Comparison of ENCODE assay signal across 26 cellular contexts in genomic region chr1:204186597-204186996, GRCh38. TPM values are rescaled to one million over a fixed set of nuclear protein-coding genes. Genes with fewer than 3 reads are reported as not detected.
A peak's percentile ranks its signal among the peaks of the same experiment; 100 is the strongest.
DNase-seq lines count a peak whose midpoint lies in the region; ATAC-seq, FAIRE-seq and TF ChIP-seq lines count a peak whose summit lies in the region.
"Had no signal": no experiment of that assay in that cellular context is flagged by ENCODE, and none has a peak within 500 bp of the region (broad histone marks: within the 10 kb centered on the region; RNA-seq: fewer than 3 reads in every experiment).

No MANE protein-coding gene starts in this region.

- no peak overlapping the region for H3K9ac ChIP-seq in BLaER1 treated with 17β-estradiol and CSF1 and Interleukin-3, amounts not matched to agents 10 nM and 100 nM
- H3K9ac ChIP-seq in IMR-90 (ENCODE audit: low read depth, low read length) (no peak overlapping the region), K562 (ENCODE audit: insufficient read depth in 1 of 2, low read depth in 2 of 2, low read length in 2 of 2) (no peak overlapping the region), trophoblast cell (ENCODE audit: low read length) (no peak overlapping the region)
- H3K9ac ChIP-seq: BLaER1 had no signal

- 74% methylated on average over 6 of the region's 10 CpGs; no CpG with 5 or more reads in 1 of the 2 experiments for WGBS in IMR-90 (ENCODE audit: extremely low coverage in 2 of 2, insufficient read length in 1 of 2), 2 experiments
- WGBS in K562 (ENCODE audit: insufficient coverage, low coverage, missing lambda C conversion rate), result 0% methylated on average over 10 of the region's 10 CpGs
- no CpG with 5 or more reads among the region's 10 CpGs for WGBS in trophoblast cell (ENCODE audit: extremely low coverage, insufficient coverage, insufficient read length)

- H4K12ac ChIP-seq in trophoblast cell (ENCODE audit: low read depth, low read length), result no peak overlapping the region

- no peak for ATAC-seq in IMR-90 (ENCODE audit: low read depth)
- no peak for ATAC-seq in K562
- ATAC-seq in left colon, result no peak
- ATAC-seq in left cardiac atrium, result no peak
- no peak for ATAC-seq in sciatic nerve
- ATAC-seq: CD8-positive, alpha-beta T cell had no signal

- no peak overlapping the region for H3K23ac ChIP-seq in IMR-90 (ENCODE audit: low read depth, low read length)
- no peak overlapping the region for H3K23ac ChIP-seq in trophoblast cell (ENCODE audit: low read length)

- H2AFZ ChIP-seq in IMR-90 (replicated peaks; ENCODE audit: low read length, poor library complexity), result peak overlapping the region; percentile 26
- H2AFZ ChIP-seq in K562 (ENCODE audit: low read depth, low read length), result no peak overlapping the region
- no peak overlapping the region for H2AFZ ChIP-seq in trophoblast cell (ENCODE audit: insufficient read depth, low read length, poor library complexity)

- H3K36me3 ChIP-seq in BLaER1 treated with 17β-estradiol and CSF1 and Interleukin-3, amounts not matched to agents 10 nM and 100 nM, result no peaks in the 10 kb centered on the region
- no peaks in the 10 kb centered on the region for H3K36me3 ChIP-seq in IMR-90 (ENCODE audit: control insufficient read depth, insufficient read depth, low read length)
- no peaks in the 10 kb centered on the region for H3K36me3 ChIP-seq in K562 (ENCODE audit: control insufficient read depth, insufficient read depth, low read length)
- no peaks in the 10 kb centered on the region for H3K36me3 ChIP-seq in trophoblast cell (ENCODE audit: control insufficient read depth in 1 of 2, insufficient read depth in 2 of 2, low read length in 2 of 2)
- H3K36me3 ChIP-seq: BE2C, BLaER1 had no signal

- DNase-seq in IMR-90, result no peak
- DNase-seq in K562 (ENCODE audit: extremely low read depth in 1 of 4, low spot score in 3 of 4), result no peak
- no peak for DNase-seq in trophoblast cell
- no peak for DNase-seq in left colon
- no peak for DNase-seq in left cardiac atrium
- no peak for DNase-seq in sciatic nerve (ENCODE audit: low spot score)
- DNase-seq in HUDEP-2 (lab: John Stamatoyannopoulos, UW; ENCODE audit: unreplicated experiment in 76 of 76), result no peak
- DNase-seq: 8988T; ACHN; BE2C; Caco-2; Calu3; CD4-positive, alpha-beta T cell; CD8-positive, alpha-beta T cell; DMS79 treated with DMSO at 0.1 percent for 48 hours; GF-D8 had no signal

- H3K4ac ChIP-seq in IMR-90 (ENCODE audit: low read depth, low read length) (no peak overlapping the region), trophoblast cell (ENCODE audit: low read depth, low read length) (no peak overlapping the region)

- H3K9me1 ChIP-seq in IMR-90 (ENCODE audit: insufficient read depth, low read length) (no peaks in the 10 kb centered on the region), K562 (ENCODE audit: control insufficient read depth, insufficient read depth, low read length) (no peaks in the 10 kb centered on the region)

- BruUV-seq in IMR-90 (replicated peaks; lab: Mats Ljungman, UMichigan) (no TSS peak), K562 (replicated peaks; lab: Mats Ljungman, UMichigan) (no TSS peak)

- intact Hi-C loops in IMR-90 (cut with micrococcal nuclease), result no loop called here
- intact Hi-C loops in K562 (cut with micrococcal nuclease), result no loop called here
- intact Hi-C loops in left colon (cut with DNase I, micrococcal nuclease), result no loop called here
- intact Hi-C loops in left cardiac atrium (cut with DNase I), result no loop called here
- intact Hi-C loops in sciatic nerve (cut with DNase I), result no loop called here

- H3K79me1 ChIP-seq in IMR-90 (ENCODE audit: low read depth in 1 of 2, low read length in 2 of 2), result no peaks in the 10 kb centered on the region
- H3K79me1 ChIP-seq in trophoblast cell (ENCODE audit: low read length), result no peaks in the 10 kb centered on the region

- no peak overlapping the region for H3K27ac ChIP-seq in BLaER1 treated with 17β-estradiol and CSF1 and Interleukin-3, amounts not matched to agents 10 nM and 100 nM
- H3K27ac ChIP-seq in IMR-90 (ENCODE audit: insufficient read depth, low read length) (no peak overlapping the region), K562 (ENCODE audit: extremely low read depth, low read depth, low read length) (no peak overlapping the region), trophoblast cell (ENCODE audit: low read depth, low read length) (no peak overlapping the region)
- H3K27ac ChIP-seq: BLaER1, C4-2B had no signal

- H4K5ac ChIP-seq in IMR-90 (ENCODE audit: low read depth, low read length), result no peak overlapping the region

- H2AK9ac ChIP-seq in IMR-90 (replicated peaks; ENCODE audit: low read depth, low read length, poor library complexity), result no peak overlapping the region

- no peaks in the 10 kb centered on the region for H3K9me3 ChIP-seq in BLaER1 treated with 17β-estradiol and CSF1 and Interleukin-3, amounts not matched to agents 10 nM and 100 nM (replicated peaks in 1 of 11)
- no peaks in the 10 kb centered on the region for H3K9me3 ChIP-seq in IMR-90 (ENCODE audit: control insufficient read depth, insufficient read depth, low read length)
- no peaks in the 10 kb centered on the region for H3K9me3 ChIP-seq in K562 (replicated peaks; ENCODE audit: control insufficient read depth, insufficient read depth, low read depth, low read length)
- H3K9me3 ChIP-seq in trophoblast cell (ENCODE audit: insufficient read depth, low read depth, low read length), result no peaks in the 10 kb centered on the region
- H3K9me3 ChIP-seq: BE2C, BLaER1, Caco-2 had no signal

- in situ Hi-C loops in IMR-90 (cut with MboI; ENCODE audit: low sequenced_read_pairs) (no loop called here), K562 (cut with MboI) (no loop called here)

- H4K91ac ChIP-seq in IMR-90 (ENCODE audit: insufficient read depth, low read depth, low read length), result no peak overlapping the region; the same call in 1 of the 2 replicates
- no peak overlapping the region for H4K91ac ChIP-seq in trophoblast cell (ENCODE audit: low read depth, low read length)

- H2BK120ac ChIP-seq in IMR-90 (ENCODE audit: low read depth, low read length) (no peak overlapping the region), trophoblast cell (ENCODE audit: insufficient read depth, low read length, poor library complexity) (no peak overlapping the region)

- peaks cover 38 to 69% (median 47%) of the 10 kb centered on the region in 10 experiments for H3K4me1 ChIP-seq in BLaER1 treated with 17β-estradiol and CSF1 and Interleukin-3, amounts not matched to agents 10 nM and 100 nM
- H3K4me1 ChIP-seq in IMR-90 (ENCODE audit: control insufficient read depth, insufficient read depth, low read length), result peaks cover 9% of the 10 kb centered on the region
- H3K4me1 ChIP-seq in K562 (replicated peaks in 1 of 2; ENCODE audit: control insufficient read depth in 2 of 2, insufficient read depth in 2 of 2, low read length in 2 of 2), result peaks cover 4 to 5% of the 10 kb centered on the region in 2 experiments; a peak in 3 of 5 replicates
- no peaks in the 10 kb centered on the region for H3K4me1 ChIP-seq in trophoblast cell (ENCODE audit: control insufficient read depth in 1 of 2, insufficient read depth in 2 of 2, low read length in 2 of 2)
- H3K4me1 ChIP-seq: BE2C had no signal

- H2BK5ac ChIP-seq in IMR-90 (ENCODE audit: low read depth, low read length, poor library complexity, severe bottlenecking), result no peak overlapping the region
- no peak overlapping the region for H2BK5ac ChIP-seq in trophoblast cell (ENCODE audit: low read depth, low read length, poor library complexity)

- H4K20me1 ChIP-seq in BLaER1 treated with 17β-estradiol and CSF1 and Interleukin-3, amounts not matched to agents 10 nM and 100 nM, result no peaks in the 10 kb centered on the region
- no peaks in the 10 kb centered on the region for H4K20me1 ChIP-seq in IMR-90 (ENCODE audit: insufficient read depth, low read length)
- 0 out of 2 replicates have a peak, but pooled peaks cover 4% of the 10 kb centered on the region for H4K20me1 ChIP-seq in K562 (replicated peaks; ENCODE audit: control insufficient read depth, insufficient read depth, low read length)
- H4K20me1 ChIP-seq: BLaER1 had no signal

- no peak for TF ChIP-seq CTCF in IMR-90 (conservative IDR thresholded peaks at IDR 0.05; ENCODE audit: low read depth, low read length)
- no peak for TF ChIP-seq CTCF in K562 (IDR thresholded peaks at IDR 0.05 in 2 of 3, conservative IDR thresholded peaks at IDR 0.05 in 1 of 3; ENCODE audit: insufficient read depth in 2 of 3, low read depth in 1 of 3, low read length in 3 of 3)

- TF ChIP-seq EP300 in K562 (IDR thresholded peaks at IDR 0.05; ENCODE audit: low read length), result no peak

- H2BK15ac ChIP-seq in IMR-90 (ENCODE audit: low read depth, low read length), result no peak overlapping the region

- H3K14ac ChIP-seq in IMR-90 (replicated peaks; ENCODE audit: low read depth, low read length), result peak overlapping the region; percentile 37; the same call in 1 of the 2 replicates
- no peak overlapping the region for H3K14ac ChIP-seq in trophoblast cell (ENCODE audit: low read length)

- CTCF ChIA-PET in IMR-90 (lab: Yijun Ruan, JAX), result interaction anchor here (0.9 kb wide), 1 partner anchor 21 kb away, joined by 3 read pairs; no protein-coding TSS in a partner anchor
- CTCF ChIA-PET in K562 (lab: Yijun Ruan, JAX; ENCODE audit: low intra/inter-chr PET ratio), result no interaction called here

- H2BK20ac ChIP-seq in IMR-90 (ENCODE audit: low read depth, low read length), result no peak overlapping the region

- peak overlapping the region in 6 of 11 experiments; percentile 2 to 91 (median 46); a peak in 7 of 22 replicates for H3K4me2 ChIP-seq in BLaER1 treated with 17β-estradiol and CSF1 and Interleukin-3, amounts not matched to agents 10 nM and 100 nM
- H3K4me2 ChIP-seq in IMR-90 (ENCODE audit: low read depth, low read length) (no peak overlapping the region), K562 (ENCODE audit: insufficient read depth, low read length) (no peak overlapping the region), trophoblast cell (ENCODE audit: low read length) (no peak overlapping the region)
- H3K4me2 ChIP-seq: BLaER1 had no signal

- H4K8ac ChIP-seq in IMR-90 (ENCODE audit: low read depth in 2 of 2, low read length in 2 of 2), result no peak overlapping the region
- H4K8ac ChIP-seq in trophoblast cell (ENCODE audit: low read depth, low read length), result no peak overlapping the region

- H3K4me3 ChIP-seq in BLaER1 treated with 17β-estradiol and CSF1 and Interleukin-3, amounts not matched to agents 10 nM and 100 nM, result no peak overlapping the region
- H3K4me3 ChIP-seq in IMR-90 (ENCODE audit: insufficient read depth, low read depth, low read length), result no peak overlapping the region
- H3K4me3 ChIP-seq in K562, result no peak overlapping the region
- H3K4me3 ChIP-seq in trophoblast cell (ENCODE audit: low read depth, low read length), result peak overlapping the region; percentile 20
- H3K4me3 ChIP-seq: BLaER1 had no signal

- POLR2A ChIA-PET in IMR-90 (lab: Charles Lee; ENCODE audit: unreplicated experiment) (no interaction called here), K562 (lab: Yijun Ruan, JAX) (interaction anchor here (1.2 kb wide), 1 partner anchor 8 kb away, joined by 3 read pairs; no protein-coding TSS in a partner anchor)

- H2BK12ac ChIP-seq in trophoblast cell (ENCODE audit: low read length), result no peak overlapping the region

- H2AK5ac ChIP-seq in IMR-90 (ENCODE audit: low read depth, low read length) (no peak overlapping the region), trophoblast cell (ENCODE audit: low read length) (no peak overlapping the region)

- H3K79me2 ChIP-seq in K562 (ENCODE audit: control insufficient read depth, insufficient read depth, low read length) (no peaks in the 10 kb centered on the region), trophoblast cell (ENCODE audit: control insufficient read depth, insufficient read depth, low read length, poor library complexity) (no peaks in the 10 kb centered on the region)

- H3K18ac ChIP-seq in IMR-90 (ENCODE audit: low read depth, low read length) (no peak overlapping the region), trophoblast cell (ENCODE audit: low read length) (no peak overlapping the region)

- H3K27me3 ChIP-seq in BLaER1 treated with 17β-estradiol and CSF1 and Interleukin-3, amounts not matched to agents 10 nM and 100 nM, result no peaks in the 10 kb centered on the region
- H3K27me3 ChIP-seq in IMR-90 (ENCODE audit: control insufficient read depth, insufficient read depth, low read length), result peaks cover 3% of the 10 kb centered on the region; the same call in 1 of the 2 replicates
- peaks cover 37 to 54% of the 10 kb centered on the region in 2 experiments for H3K27me3 ChIP-seq in K562 (ENCODE audit: control insufficient read depth in 2 of 2, insufficient read depth in 2 of 2, low read length in 2 of 2)
- peaks cover 5% of the 10 kb centered on the region for H3K27me3 ChIP-seq in trophoblast cell (ENCODE audit: insufficient read depth, low read length)
- H3K27me3 ChIP-seq: BLaER1 had no signal

- dilution Hi-C loops in IMR-90 (cut with HindIII; ENCODE audit: low sequenced_read_pairs, unreplicated experiment), result no loop called here

- no peak overlapping the region for H3K56ac ChIP-seq in IMR-90 (ENCODE audit: extremely low read depth, insufficient read depth, low read length)

- TF ChIP-seq RAD21 in IMR-90 (IDR thresholded peaks at IDR 0.05; ENCODE audit: low read length), result no peak
- no peak for TF ChIP-seq RAD21 in K562 (CRISPR knock-in tag; conservative IDR thresholded peaks at IDR 0.05 in 1 of 2, IDR thresholded peaks at IDR 0.05 in 1 of 2)

- no peak for TF ChIP-seq POLR2A in IMR-90 (IDR thresholded peaks at IDR 0.05; ENCODE audit: low read depth, low read length)
- no peak for TF ChIP-seq POLR2A in K562 (conservative IDR thresholded peaks at IDR 0.05)

- FAIRE-seq in K562 (lab: Jason Lieb, UNC), result no peak
- FAIRE-seq: A204.1, D721Med, G401.6, GM12891, GM19239 had no signal

RNA-seq across cellular contexts. Expression of gene KISS1, which starts 9.7 kb away (rescaled TPM):
- total RNA-seq in IMR-90 (2012; rRNA removed) (7.2 and 11.7 TPM in 2 replicates), K562 (2014; rRNA removed) (not detected in 2 replicates), K562 (2014; rRNA removed; fragmentation: Illumina TruSeq; extraction: Trizol) (not detected in 2 replicates), K562 (2015; rRNA removed; fragmentation: Illumina TruSeq; extraction: Trizol) (not detected in 2 replicates), K562 (2021) (not detected in 2 replicates), left colon (under 1 TPM in 1 of 2 donors, not detected in 1; 0.49 TPM), left cardiac atrium (not detected), sciatic nerve (not detected)
- polyA plus RNA-seq in IMR-90 (2012; rRNA removed) (27.3 and 34.7 TPM in 2 replicates), K562 (2011; rRNA removed) (0.31 TPM in 1 of 2 replicates, not detected in the other), K562 (2014; fragmentation: Illumina TruSeq; extraction: Trizol) (not detected in 2 replicates), K562 (2014; fragmentation: Nextera tagmentation; extraction: Ambion mirVana) (not detected), K562 (2014; rRNA removed) (not detected in 2 replicates)
- polyA plus RNA-seq in IMR-90 (2012; cell fraction: cytosol; rRNA removed), result 26.9 and 33.4 TPM in 2 replicates
- polyA plus RNA-seq in IMR-90 (2012; cell fraction: nucleus; rRNA removed; ENCODE audit: low replicate concordance), result 6.2 and 14.8 TPM in 2 replicates
- total RNA-seq in K562 (2011; cell fraction: chromatin; rRNA removed; ENCODE audit: low replicate concordance), result not detected in 2 replicates
- not detected in 2 replicates for total RNA-seq in K562 (2011; cell fraction: nucleolus; rRNA removed)
- total RNA-seq in K562 (2011; cell fraction: nucleoplasm; rRNA removed), result not detected in 2 replicates
- polyA plus RNA-seq in K562 (2011; cell fraction: cytosol; rRNA removed), result 0.58 TPM in 1 of 2 replicates, not detected in the other
- not detected in 2 replicates for polyA plus RNA-seq in K562 (2011; cell fraction: nucleus; rRNA removed)
- polyA plus RNA-seq in K562 (2012), result not detected in 2 replicates
- not detected in 2 replicates for polyA minus RNA-seq in K562 (2011; rRNA and poly(A)+ RNA removed)
- not detected in 2 replicates for polyA minus RNA-seq in K562 (2011; cell fraction: cytosol; rRNA and poly(A)+ RNA removed)
- not detected in 2 replicates for polyA minus RNA-seq in K562 (2011; cell fraction: nucleus; rRNA and poly(A)+ RNA removed)
- polyA plus RNA-seq in trophoblast cell (2013), result 0.08 TPM in 1 of 2 replicates, not detected in the other
- total RNA-seq: A673; Calu3; CD4-positive, alpha-beta T cell; CD8-positive, alpha-beta T cell had no signal

RNA-seq across cellular contexts. Expression of gene REN, which starts 20.5 kb away (rescaled TPM):
- total RNA-seq in IMR-90 (2012; rRNA removed) (0.28 and 0.54 TPM in 2 replicates), K562 (2014; rRNA removed) (2.7 and 3.6 TPM in 2 replicates), K562 (2014; rRNA removed; fragmentation: Illumina TruSeq; extraction: Trizol) (1.3 and 1.7 TPM in 2 replicates), K562 (2015; rRNA removed; fragmentation: Illumina TruSeq; extraction: Trizol) (8.6 and 9.9 TPM in 2 replicates), K562 (2021) (1.7 and 1.9 TPM in 2 replicates), left colon (under 1 TPM; 0.18 to 0.59 TPM), left cardiac atrium (not detected), sciatic nerve (not detected)
- polyA plus RNA-seq in IMR-90 (2012; rRNA removed) (1.1 and 1.2 TPM in 2 replicates), K562 (2011; rRNA removed) (0.73 and 5.8 TPM in 2 replicates), K562 (2014; fragmentation: Illumina TruSeq; extraction: Trizol) (2.9 and 3.1 TPM in 2 replicates), K562 (2014; fragmentation: Nextera tagmentation; extraction: Ambion mirVana) (1 to 10 TPM; 3.1 to 3.9 TPM), K562 (2014; rRNA removed) (1.9 and 2.0 TPM in 2 replicates)
- 0.27 and 0.78 TPM in 2 replicates for polyA plus RNA-seq in IMR-90 (2012; cell fraction: cytosol; rRNA removed)
- 0.63 and 0.83 TPM in 2 replicates for polyA plus RNA-seq in IMR-90 (2012; cell fraction: nucleus; rRNA removed; ENCODE audit: low replicate concordance)
- 0.58 and 3.3 TPM in 2 replicates for total RNA-seq in K562 (2011; cell fraction: chromatin; rRNA removed; ENCODE audit: low replicate concordance)
- 1.8 and 3.0 TPM in 2 replicates for total RNA-seq in K562 (2011; cell fraction: nucleolus; rRNA removed)
- 2.1 TPM in 1 of 2 replicates, not detected in the other for total RNA-seq in K562 (2011; cell fraction: nucleoplasm; rRNA removed)
- polyA plus RNA-seq in K562 (2011; cell fraction: cytosol; rRNA removed), result 0.87 and 14.1 TPM in 2 replicates
- 1.0 and 19.2 TPM in 2 replicates for polyA plus RNA-seq in K562 (2011; cell fraction: nucleus; rRNA removed)
- polyA plus RNA-seq in K562 (2012), result 5.2 and 6.4 TPM in 2 replicates
- polyA minus RNA-seq in K562 (2011; rRNA and poly(A)+ RNA removed), result 0.51 and 7.6 TPM in 2 replicates
- 3.8 TPM in 1 of 2 replicates, not detected in the other for polyA minus RNA-seq in K562 (2011; cell fraction: cytosol; rRNA and poly(A)+ RNA removed)
- polyA minus RNA-seq in K562 (2011; cell fraction: nucleus; rRNA and poly(A)+ RNA removed), result 0.44 and 1.3 TPM in 2 replicates
- polyA plus RNA-seq in trophoblast cell (2013), result 0.04 TPM in 1 of 2 replicates, not detected in the other
- total RNA-seq: A673; Caco-2; Calu3; CD4-positive, alpha-beta T cell; CD8-positive, alpha-beta T cell had no signal

RNA-seq across cellular contexts. Expression of gene GOLT1A, which starts 27.2 kb away (rescaled TPM):
- total RNA-seq in IMR-90 (2012; rRNA removed) (not detected in 2 replicates), K562 (2014; rRNA removed) (not detected in 2 replicates), K562 (2014; rRNA removed; fragmentation: Illumina TruSeq; extraction: Trizol) (not detected in 2 replicates), K562 (2015; rRNA removed; fragmentation: Illumina TruSeq; extraction: Trizol) (not detected in 2 replicates), K562 (2021) (not detected in 2 replicates), left colon (1 to 10 TPM; 5.3 to 6.5 TPM), left cardiac atrium (not detected), sciatic nerve (0.40 TPM)
- polyA plus RNA-seq in IMR-90 (2012; rRNA removed) (0.32 TPM in 1 of 2 replicates, not detected in the other), K562 (2011; rRNA removed) (not detected in 2 replicates), K562 (2014; fragmentation: Illumina TruSeq; extraction: Trizol) (not detected in 2 replicates), K562 (2014; fragmentation: Nextera tagmentation; extraction: Ambion mirVana) (not detected), K562 (2014; rRNA removed) (not detected in 2 replicates)
- polyA plus RNA-seq in IMR-90 (2012; cell fraction: cytosol; rRNA removed), result not detected in 2 replicates
- polyA plus RNA-seq in IMR-90 (2012; cell fraction: nucleus; rRNA removed; ENCODE audit: low replicate concordance), result 0.08 TPM in 1 of 2 replicates, not detected in the other
- not detected in 2 replicates for total RNA-seq in K562 (2011; cell fraction: chromatin; rRNA removed; ENCODE audit: low replicate concordance)
- not detected in 2 replicates for total RNA-seq in K562 (2011; cell fraction: nucleolus; rRNA removed)
- total RNA-seq in K562 (2011; cell fraction: nucleoplasm; rRNA removed), result not detected in 2 replicates
- polyA plus RNA-seq in K562 (2011; cell fraction: cytosol; rRNA removed), result not detected in 2 replicates
- not detected in 2 replicates for polyA plus RNA-seq in K562 (2011; cell fraction: nucleus; rRNA removed)
- polyA plus RNA-seq in K562 (2012), result 0.16 TPM in 1 of 2 replicates, not detected in the other
- not detected in 2 replicates for polyA minus RNA-seq in K562 (2011; rRNA and poly(A)+ RNA removed)
- not detected in 2 replicates for polyA minus RNA-seq in K562 (2011; cell fraction: cytosol; rRNA and poly(A)+ RNA removed)
- polyA minus RNA-seq in K562 (2011; cell fraction: nucleus; rRNA and poly(A)+ RNA removed), result not detected in 2 replicates
- 0.74 and 0.76 TPM in 2 replicates for polyA plus RNA-seq in trophoblast cell (2013)
- total RNA-seq: A673; CD8-positive, alpha-beta T cell had no signal
- polyA plus RNA-seq: AG04450 had no signal

RNA-seq across cellular contexts. Expression of gene ETNK2, which starts 34.8 kb away (rescaled TPM):
- total RNA-seq in IMR-90 (2012; rRNA removed) (24.7 and 26.0 TPM in 2 replicates), K562 (2014; rRNA removed) (0.05 TPM in 1 of 2 replicates, not detected in the other), K562 (2014; rRNA removed; fragmentation: Illumina TruSeq; extraction: Trizol) (not detected in 2 replicates), K562 (2015; rRNA removed; fragmentation: Illumina TruSeq; extraction: Trizol) (not detected in 2 replicates), K562 (2021) (0.13 TPM in 2 replicates), left colon (1 to 10 TPM; 1.6 to 1.7 TPM), left cardiac atrium (1 to 10 TPM; 5.3 to 6.2 TPM), sciatic nerve (13.7 TPM)
- polyA plus RNA-seq in IMR-90 (2012; rRNA removed) (17.8 and 18.9 TPM in 2 replicates), K562 (2011; rRNA removed) (0.38 and 0.51 TPM in 2 replicates), K562 (2014; fragmentation: Illumina TruSeq; extraction: Trizol) (0.16 and 0.30 TPM in 2 replicates), K562 (2014; fragmentation: Nextera tagmentation; extraction: Ambion mirVana) (not detected), K562 (2014; rRNA removed) (0.03 TPM in 1 of 2 replicates, not detected in the other)
- polyA plus RNA-seq in IMR-90 (2012; cell fraction: cytosol; rRNA removed), result 12.8 and 21.9 TPM in 2 replicates
- polyA plus RNA-seq in IMR-90 (2012; cell fraction: nucleus; rRNA removed; ENCODE audit: low replicate concordance), result 9.1 and 9.2 TPM in 2 replicates
- not detected in 2 replicates for total RNA-seq in K562 (2011; cell fraction: chromatin; rRNA removed; ENCODE audit: low replicate concordance)
- 0.17 TPM in 1 of 2 replicates, not detected in the other for total RNA-seq in K562 (2011; cell fraction: nucleolus; rRNA removed)
- not detected in 2 replicates for total RNA-seq in K562 (2011; cell fraction: nucleoplasm; rRNA removed)
- polyA plus RNA-seq in K562 (2011; cell fraction: cytosol; rRNA removed), result 0.44 and 0.58 TPM in 2 replicates
- polyA plus RNA-seq in K562 (2011; cell fraction: nucleus; rRNA removed), result 0.41 and 0.48 TPM in 2 replicates
- polyA plus RNA-seq in K562 (2012), result 0.04 and 0.08 TPM in 2 replicates
- 0.21 and 0.28 TPM in 2 replicates for polyA minus RNA-seq in K562 (2011; rRNA and poly(A)+ RNA removed)
- polyA minus RNA-seq in K562 (2011; cell fraction: cytosol; rRNA and poly(A)+ RNA removed), result 0.57 TPM in 1 of 2 replicates, not detected in the other
- 0.13 TPM in 1 of 2 replicates, not detected in the other for polyA minus RNA-seq in K562 (2011; cell fraction: nucleus; rRNA and poly(A)+ RNA removed)
- 7.7 and 8.1 TPM in 2 replicates for polyA plus RNA-seq in trophoblast cell (2013)

Comparison
In these comparisons a context has a peak if more than half of its experiments do, and no peak if none do; other contexts are left out.
1. H3K4me2 ChIP-seq: peak in BLaER1 treated with 17β-estradiol and CSF1 and Interleukin-3, amounts not matched to agents 10 nM and 100 nM (6 of 11); none in IMR-90 (single experiment), K562 (single experiment) and trophoblast cell (single experiment).